ENCODE assay signal across 8 cellular contexts in genomic region chr16:3134338-3135119, GRCh38. TPM values are rescaled to one million over a fixed set of nuclear protein-coding genes. Genes with fewer than 3 reads are reported as not detected.
DNase-seq lines count a peak whose midpoint lies in the region; ATAC-seq, FAIRE-seq and TF ChIP-seq lines count a peak whose summit lies in the region.

Gene ZNF213 (plus strand): TSS chr16:3135029. CDS start chr16:3137281, 2,252 bp downstream.

- no peaks in the 10 kb centered on the region for H3K27me3 Mint-ChIP-seq in activated B cell treated with CpG ODN at 0.5 μM for 24 hours

- peak within 1 kb of the TSS; percentile 97 for H3K27ac Mint-ChIP-seq in activated B cell treated with CpG ODN at 0.5 μM for 24 hours

- ATAC-seq in GM19025 (IDR thresholded peaks at IDR 0.05; ENCODE audit: low read depth, unreplicated experiment) (peak; percentile 82), HG03280 (IDR thresholded peaks at IDR 0.05; ENCODE audit: unreplicated experiment) (peak; percentile 90), activated B cell treated with CpG ODN at 0.5 μM for 24 hours (ENCODE audit: low read depth) (peak; percentile 99)

- peak within 1 kb of the TSS; percentile 97 for H3K4me3 Mint-ChIP-seq in activated B cell treated with CpG ODN at 0.5 μM for 24 hours

- peak; percentile 95 for FAIRE-seq in islet of Langerhans (lab: Jason Lieb, UNC)

- intact Hi-C loops in activated B cell treated with CpG ODN at 0.5 μM for 24 hours (cut with micrococcal nuclease): loop anchor here (1.0 kb wide), 6 partner anchors 10 to 148 kb away; partner anchors contain the start of gene THOC6

- CTCF ChIA-PET in activated B cell treated with CpG ODN at 0.5 μM for 24 hours (lab: Charles Lee): interaction anchor here (0.6 to 9.2 kb wide), 6 partner anchors 10 to 131 kb away, joined by 3 to 87 read pairs (median 4); no protein-coding TSS in a partner anchor

- H3K4me1 Mint-ChIP-seq in activated B cell treated with CpG ODN at 0.5 μM for 24 hours: peaks cover 26% of the 10 kb centered on the region

- DNase-seq in AG08396 (ENCODE audit: low spot score) (peak; percentile 95), NCI-H345 treated with DMSO at 0.1 percent for 48 hours (lab: John Stamatoyannopoulos, UW; ENCODE audit: unreplicated experiment) (peak; percentile 95), activated B cell treated with CpG ODN at 0.5 μM for 24 hours (peak; percentile 81)
- peak; percentile 96 for DNase-seq in central memory CD4-positive, alpha-beta T cell
- DNase-seq in stimulated activated CD4-positive, alpha-beta T cell treated with anti-CD3 and anti-CD28 coated beads, Interleukin-12 subunit alpha, Interleukin-12 subunit beta, amount 100 ng/mL, for 24 hours (ENCODE audit: low read depth in 2 of 2): peak; percentile 82 to 88

- peaks cover 34% of the 10 kb centered on the region for H3K36me3 Mint-ChIP-seq in activated B cell treated with CpG ODN at 0.5 μM for 24 hours (ENCODE audit: low read depth)

- no peak for TF ChIP-seq CTCF in activated B cell treated with CpG ODN at 0.5 μM for 24 hours (IDR thresholded peaks at IDR 0.05)

- H3K9me3 Mint-ChIP-seq in activated B cell treated with CpG ODN at 0.5 μM for 24 hours: no peaks in the 10 kb centered on the region

- POLR2A ChIA-PET in activated B cell treated with CpG ODN at 0.5 μM for 24 hours (lab: Charles Lee): interaction anchor here (0.6 to 3.3 kb wide), 36 partner anchors 9 to 980 kb away, joined by 3 to 59 read pairs (median 5); partner anchors contain the start of genes FLYWCH2, HCFC1R1, THOC6 and TNFRSF12A

RNA-seq across cellular contexts. Expression of gene ZNF213, which starts in this region (rescaled TPM):
- 5.6 and 5.7 TPM in 2 replicates for total RNA-seq in activated B cell treated with CpG ODN at 0.5 μM for 24 hours

Comparison
In these comparisons a context has a peak if more than half of its experiments do, and no peak if none do; other contexts are left out.
1. Peak in every context shown above with its lines: DNase-seq and ATAC-seq.